In genomic region chr2:16351541-16351940, GRCh38 we compare ENCODE assay signal across 28 cellular contexts.
A peak's percentile ranks its signal among the peaks of the same experiment; 100 is the strongest.
DNase-seq lines count a peak whose midpoint lies in the region; FAIRE-seq and TF ChIP-seq lines count a peak whose summit lies in the region.
"Had no signal": no experiment of that assay in that cellular context is flagged by ENCODE, and none has a peak within 500 bp of the region (broad histone marks: within the 10 kb centered on the region; RNA-seq: fewer than 3 reads in every experiment).

No MANE protein-coding gene starts in this region.

- peaks cover 48% of the 10 kb centered on the region for H3K9me3 ChIP-seq in BE2C

- peak; percentile 52 for FAIRE-seq in urothelium cell line (lab: Jason Lieb, UNC)
- FAIRE-seq: A204.1, A549, D721Med had no signal

- no peaks in the 10 kb centered on the region for H3K36me3 ChIP-seq in BE2C
- H3K36me3 ChIP-seq: BLaER1; BLaER1 treated with 17β-estradiol and CSF1 and Interleukin-3, amounts not matched to agents 10 nM and 100 nM had no signal

- no peaks in the 10 kb centered on the region for H3K4me1 ChIP-seq in BE2C
- H3K4me1 ChIP-seq: A549; BLaER1; BLaER1 treated with 17β-estradiol and CSF1 and Interleukin-3, amounts not matched to agents 10 nM and 100 nM; Caco-2 had no signal

- no peak for TF ChIP-seq CTCF in BE2C (IDR thresholded peaks at IDR 0.05; ENCODE audit: low read depth, low read length)

- H3K27me3 ChIP-seq in BE2C = peaks cover 8% of the 10 kb centered on the region
- H3K27me3 ChIP-seq: BLaER1; BLaER1 treated with 17β-estradiol and CSF1 and Interleukin-3, amounts not matched to agents 10 nM and 100 nM had no signal

- no peak overlapping the region for H3K4me3 ChIP-seq in BE2C (ENCODE audit: low read depth, low read length)
- H3K4me3 ChIP-seq: A549; BLaER1; BLaER1 treated with 17β-estradiol and CSF1 and Interleukin-3, amounts not matched to agents 10 nM and 100 nM had no signal

- DNase-seq in BE2C (peak; percentile 97), urothelium cell line (ENCODE audit: low spot score) (no peak), RPMI8226 (no peak), NCI-H2107 treated with DMSO at 0.1 percent for 48 hours (lab: John Stamatoyannopoulos, UW; ENCODE audit: unreplicated experiment) (no peak)
- DNase-seq: 8988T; ACHN; AML-193; C1 segment of cervical spinal cord; Caco-2; Calu3; CD4-positive, alpha-beta memory T cell; CD4-positive, alpha-beta T cell; CD4-positive, CD25-positive, alpha-beta regulatory T cell; CD8-positive, alpha-beta memory T cell; CD8-positive, alpha-beta T cell; COR-L47; DMS 273 treated with DMSO at 0.1 percent for 48 hours; DMS153; DMS53; DMS79; DMS79 treated with DMSO at 0.1 percent for 48 hours; DND-41; EL had no signal
